In genomic region chr14:92735344-92735743, GRCh38 we compare ENCODE assay signal across 21 cellular contexts.
"Had no signal": no experiment of that assay in that cellular context is flagged by ENCODE, and none has a peak within 500 bp of the region (broad histone marks: within the 10 kb centered on the region; RNA-seq: fewer than 3 reads in every experiment).

No MANE protein-coding gene starts in this region.

- DNase-seq: IMR-90, Karpas-422, KG1, MG63, NCI-H1092, NCI-H1105 treated with DMSO at 0.1 percent for 48 hours, NCI-H1436 treated with DMSO at 0.1 percent for 48 hours, NCI-H1694, NCI-H187 treated with DMSO at 0.1 percent for 48 hours, NCI-H2029 treated with DMSO at 0.1 percent for 48 hours, NCI-H2171 treated with DMSO at 0.1 percent for 48 hours, NCI-H345, NCI-H446 treated with DMSO at 0.1 percent for 48 hours, NCI-H524 treated with DMSO at 0.1 percent for 48 hours, NCI-H69, NCI-H774, SHP77, SK-N-SH had no signal

- H3K4me3 ChIP-seq: MG63 had no signal

- H3K9ac ChIP-seq: SK-N-SH had no signal

- H3K9me3 ChIP-seq: MG63, SK-N-SH had no signal

- ATAC-seq: HepG2, Panc1 had no signal

- H3K36me3 ChIP-seq: MG63 had no signal

- H3K27me3 ChIP-seq: MG63 had no signal

- H3K4me2 ChIP-seq: SK-N-SH had no signal

- H3K27ac ChIP-seq: RWPE1 had no signal
